Comparison of ENCODE assay signal across 14 cellular contexts in the genomic region with DNA sequence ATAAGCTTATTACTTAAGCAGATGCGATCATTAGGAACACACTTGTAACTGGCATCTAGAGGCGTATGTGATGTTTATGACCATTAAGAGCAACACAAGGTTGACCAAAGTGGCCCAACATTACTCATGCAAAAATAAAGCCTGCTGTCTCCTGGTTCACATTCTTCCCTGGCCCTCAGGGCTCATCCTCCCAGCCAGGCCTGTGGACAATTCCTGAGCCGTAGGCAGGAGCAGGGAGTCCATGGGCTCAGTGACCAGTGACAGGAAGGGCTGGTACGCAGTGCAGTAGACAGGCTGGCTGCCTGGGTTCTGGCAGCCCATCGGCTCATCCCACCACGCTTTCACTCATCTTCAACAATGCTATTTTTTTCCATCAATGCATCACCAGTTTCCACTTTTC.
"Had no signal": no experiment of that assay in that cellular context is flagged by ENCODE, and none has a peak within 500 bp of the region (broad histone marks: within the 10 kb centered on the region; RNA-seq: fewer than 3 reads in every experiment).

No MANE protein-coding gene starts in this region.

- H3K27me3 Mint-ChIP-seq: activated CD8-positive, alpha-beta T cell treated with anti-CD3 and anti-CD28 coated beads for 36 hours; naive B cell; stimulated activated memory B cell treated with anti-CD40 and anti-IgM and Interleukin-4, amounts not matched to agents 10 μg/mL and 1 μg/mL and 100 μg/mL, for 72 hours had no signal

- DNase-seq: activated CD8-positive, alpha-beta T cell treated with anti-CD3 and anti-CD28 coated beads for 36 hours; adrenal gland; caudate nucleus; erythroblast; heart right ventricle; left colon; naive B cell; stimulated activated CD4-positive, alpha-beta T cell treated with anti-CD3 and anti-CD28 coated beads, Interleukin-12 subunit alpha, Interleukin-12 subunit beta, amount 100 ng/mL, for 4 hours; SW 1271; tibial artery had no signal

- H3K9me3 Mint-ChIP-seq: activated CD8-positive, alpha-beta T cell treated with anti-CD3 and anti-CD28 coated beads for 36 hours; naive B cell; stimulated activated memory B cell treated with anti-CD40 and anti-IgM and Interleukin-4, amounts not matched to agents 10 μg/mL and 1 μg/mL and 100 μg/mL, for 72 hours had no signal

- ATAC-seq: activated CD8-positive, alpha-beta T cell treated with anti-CD3 and anti-CD28 coated beads for 36 hours; gastroesophageal sphincter; heart right ventricle; left colon; stimulated activated memory B cell treated with anti-CD40 and anti-IgM and Interleukin-4, amounts not matched to agents 10 μg/mL and 1 μg/mL and 100 μg/mL, for 72 hours had no signal

- H3K9me3 ChIP-seq: adrenal gland, gastroesophageal sphincter, heart right ventricle, tibial artery, vagina had no signal

- H3K27me3 ChIP-seq: adrenal gland, gastroesophageal sphincter, heart right ventricle, tibial artery, vagina had no signal

- H3K27ac ChIP-seq: adrenal gland, gastroesophageal sphincter, parathyroid adenoma, tibial artery, vagina had no signal

- H3K27ac Mint-ChIP-seq: stimulated activated memory B cell treated with anti-CD40 and anti-IgM and Interleukin-4, amounts not matched to agents 10 μg/mL and 1 μg/mL and 100 μg/mL, for 72 hours had no signal

- H3K4me3 ChIP-seq: adrenal gland, gastroesophageal sphincter, heart right ventricle, tibial artery, vagina had no signal

- H3K4me1 ChIP-seq: parathyroid adenoma had no signal

- H3K4me3 Mint-ChIP-seq: activated CD8-positive, alpha-beta T cell treated with anti-CD3 and anti-CD28 coated beads for 36 hours; naive B cell; stimulated activated memory B cell treated with anti-CD40 and anti-IgM and Interleukin-4, amounts not matched to agents 10 μg/mL and 1 μg/mL and 100 μg/mL, for 72 hours had no signal
